1 cellular context compared by ENCODE assay signal in the genomic region with DNA sequence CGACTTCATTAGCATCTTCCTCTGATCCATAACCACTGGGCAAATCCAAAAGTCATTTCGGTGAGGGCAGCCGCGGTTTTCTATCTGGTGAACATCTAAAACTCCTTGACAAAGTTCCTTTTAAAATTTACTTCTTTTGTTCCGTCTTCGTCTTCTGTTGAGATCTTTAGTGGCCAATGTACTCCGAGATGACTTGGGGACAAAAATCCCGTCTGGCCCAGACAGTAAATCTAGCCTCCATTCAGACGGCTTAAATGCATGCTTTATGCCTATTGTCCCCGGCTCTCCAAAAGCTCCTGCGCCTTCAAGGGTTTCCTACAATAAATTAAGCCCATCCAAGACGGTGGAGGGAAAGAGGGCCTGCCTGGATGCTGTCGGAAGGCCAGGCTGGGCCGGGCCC.
TF ChIP-seq lines count a peak whose summit lies in the region.

No MANE protein-coding gene starts in this region.

TF ChIP-seq in K562, 482 proteins besides CTCF, POLR2A, EP300 and RAD21:
- TF ChIP-seq, protein P1, sequence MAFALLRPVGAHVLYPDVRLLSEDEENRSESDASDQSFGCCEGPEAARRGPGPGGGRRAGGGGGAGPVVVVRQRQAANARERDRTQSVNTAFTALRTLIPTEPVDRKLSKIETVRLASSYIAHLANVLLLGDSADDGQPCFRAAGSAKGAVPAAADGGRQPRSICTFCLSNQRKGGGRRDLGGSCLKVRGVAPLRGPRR (CRISPR knock-in tag; IDR thresholded peaks at IDR 0.05), result no peak
- TF ChIP-seq ZBTB8A (IDR thresholded peaks at IDR 0.05; ENCODE audit: partially characterized antibody) (no peak), MXI1 (IDR thresholded peaks at IDR 0.05; ENCODE audit: low read depth, low read length) (no peak), ZNF175 (CRISPR knock-in tag; IDR thresholded peaks at IDR 0.05; ENCODE audit: low read depth) (no peak)
- TF ChIP-seq, protein P2, sequence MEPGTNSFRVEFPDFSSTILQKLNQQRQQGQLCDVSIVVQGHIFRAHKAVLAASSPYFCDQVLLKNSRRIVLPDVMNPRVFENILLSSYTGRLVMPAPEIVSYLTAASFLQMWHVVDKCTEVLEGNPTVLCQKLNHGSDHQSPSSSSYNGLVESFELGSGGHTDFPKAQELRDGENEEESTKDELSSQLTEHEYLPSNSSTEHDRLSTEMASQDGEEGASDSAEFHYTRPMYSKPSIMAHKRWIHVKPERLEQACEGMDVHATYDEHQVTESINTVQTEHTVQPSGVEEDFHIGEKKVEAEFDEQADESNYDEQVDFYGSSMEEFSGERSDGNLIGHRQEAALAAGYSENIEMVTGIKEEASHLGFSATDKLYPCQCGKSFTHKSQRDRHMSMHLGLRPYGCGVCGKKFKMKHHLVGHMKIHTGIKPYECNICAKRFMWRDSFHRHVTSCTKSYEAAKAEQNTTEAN (CRISPR knock-in tag; IDR thresholded peaks at IDR 0.05), result no peak
- TF ChIP-seq, protein P3, sequence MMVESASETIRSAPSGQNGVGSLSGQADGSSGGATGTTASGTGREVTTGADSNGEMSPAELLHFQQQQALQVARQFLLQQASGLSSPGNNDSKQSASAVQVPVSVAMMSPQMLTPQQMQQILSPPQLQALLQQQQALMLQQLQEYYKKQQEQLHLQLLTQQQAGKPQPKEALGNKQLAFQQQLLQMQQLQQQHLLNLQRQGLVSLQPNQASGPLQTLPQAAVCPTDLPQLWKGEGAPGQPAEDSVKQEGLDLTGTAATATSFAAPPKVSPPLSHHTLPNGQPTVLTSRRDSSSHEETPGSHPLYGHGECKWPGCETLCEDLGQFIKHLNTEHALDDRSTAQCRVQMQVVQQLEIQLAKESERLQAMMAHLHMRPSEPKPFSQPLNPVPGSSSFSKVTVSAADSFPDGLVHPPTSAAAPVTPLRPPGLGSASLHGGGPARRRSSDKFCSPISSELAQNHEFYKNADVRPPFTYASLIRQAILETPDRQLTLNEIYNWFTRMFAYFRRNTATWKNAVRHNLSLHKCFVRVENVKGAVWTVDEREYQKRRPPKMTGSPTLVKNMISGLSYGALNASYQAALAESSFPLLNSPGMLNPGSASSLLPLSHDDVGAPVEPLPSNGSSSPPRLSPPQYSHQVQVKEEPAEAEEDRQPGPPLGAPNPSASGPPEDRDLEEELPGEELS (CRISPR knock-in tag; IDR thresholded peaks at IDR 0.05; ENCODE audit: borderline replicate concordance), result no peak
TF ChIP-seq in K562: peak in this region for 0.
